In the genomic region with DNA sequence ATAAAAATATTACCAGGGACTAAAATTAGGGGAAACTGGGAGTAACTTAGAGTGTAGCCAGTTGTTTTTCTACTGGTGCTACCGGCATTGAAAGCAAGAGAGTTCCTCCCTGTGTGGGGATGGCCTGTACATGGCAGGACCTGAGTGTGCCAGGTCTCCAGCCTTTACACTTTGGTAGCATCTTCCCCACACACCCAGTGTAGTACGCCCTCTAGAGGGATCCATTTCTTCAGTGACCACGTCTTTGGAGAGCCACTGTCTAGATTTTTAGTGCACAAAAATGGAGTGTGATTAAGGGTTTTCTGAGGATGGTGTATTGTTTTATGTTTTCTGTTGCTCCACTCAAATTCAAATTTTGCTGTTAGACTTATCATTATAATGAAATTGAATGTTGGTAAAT, we compare ENCODE assay signal across 10 cellular contexts.
A peak's percentile ranks its signal among the peaks of the same experiment; 100 is the strongest.
DNase-seq lines count a peak whose midpoint lies in the region; ATAC-seq and TF ChIP-seq lines count a peak whose summit lies in the region.
"Had no signal": no experiment of that assay in that cellular context is flagged by ENCODE, and none has a peak within 500 bp of the region (broad histone marks: within the 10 kb centered on the region; RNA-seq: fewer than 3 reads in every experiment).

No MANE protein-coding gene starts in this region.

- H3K27me3 Mint-ChIP-seq in type B pancreatic cell (no peaks in the 10 kb centered on the region), osteocyte (ENCODE audit: unreplicated experiment) (no peaks in the 10 kb centered on the region)
- H3K27me3 Mint-ChIP-seq: activated naive CD8-positive, alpha-beta T cell had no signal

- H3K9me3 ChIP-seq in left ventricle myocardium inferior (replicated peaks) (no peaks in the 10 kb centered on the region), right cardiac atrium (ENCODE audit: control insufficient read depth, low read length) (no peaks in the 10 kb centered on the region)
- H3K9me3 ChIP-seq: Caco-2 had no signal

- H3K4me3 Mint-ChIP-seq in type B pancreatic cell, result no peak overlapping the region
- no peak overlapping the region for H3K4me3 Mint-ChIP-seq in osteocyte (ENCODE audit: unreplicated experiment)
- H3K4me3 Mint-ChIP-seq: activated naive CD8-positive, alpha-beta T cell had no signal

- H3K36me3 Mint-ChIP-seq in type B pancreatic cell, result peaks cover 5% of the 10 kb centered on the region
- peaks cover 6% of the 10 kb centered on the region for H3K36me3 Mint-ChIP-seq in osteocyte (ENCODE audit: unreplicated experiment)

- H3K27ac ChIP-seq in left ventricle myocardium inferior (replicated peaks) (no peak overlapping the region), right cardiac atrium (ENCODE audit: low read length) (no peak overlapping the region)

- intact Hi-C loops in left ventricle myocardium inferior (cut with micrococcal nuclease) (no loop called here), right cardiac atrium (cut with DNase I) (no loop called here)

- H3K27me3 ChIP-seq in left ventricle myocardium inferior (ENCODE audit: low read depth) (no peaks in the 10 kb centered on the region), right cardiac atrium (ENCODE audit: control insufficient read depth, insufficient read depth) (no peaks in the 10 kb centered on the region)

- DNase-seq in left ventricle myocardium inferior (no peak), right cardiac atrium (no peak), NCI-H460 (ENCODE audit: extremely low read depth, low read depth) (peak; percentile 26), dermis blood vessel endothelial cell (peak; percentile 57), type B pancreatic cell (ENCODE audit: extremely low spot score, unreplicated experiment) (no peak), osteocyte (ENCODE audit: extremely low spot score, unreplicated experiment) (no peak), NCI-H1436 treated with DMSO at 0.1 percent for 48 hours (lab: John Stamatoyannopoulos, UW) (no peak)
- DNase-seq: Caco-2 had no signal

- ATAC-seq in right cardiac atrium (no peak), GM19351 (IDR thresholded peaks at IDR 0.05; ENCODE audit: unreplicated experiment) (no peak)

- H3K4me3 ChIP-seq in left ventricle myocardium inferior (no peak overlapping the region), right cardiac atrium (ENCODE audit: low read length) (no peak overlapping the region)

- TF ChIP-seq CTCF in left ventricle myocardium inferior (IDR thresholded peaks at IDR 0.05; ENCODE audit: borderline replicate concordance) (peak; percentile 36), type B pancreatic cell (conservative IDR thresholded peaks at IDR 0.05) (peak; percentile 28), osteocyte (IDR thresholded peaks at IDR 0.05) (no peak)

- H3K27ac Mint-ChIP-seq in type B pancreatic cell (no peak overlapping the region), osteocyte (ENCODE audit: unreplicated experiment) (no peak overlapping the region)
- H3K27ac Mint-ChIP-seq: activated naive CD8-positive, alpha-beta T cell had no signal

- H3K4me1 ChIP-seq in left ventricle myocardium inferior (peaks cover 32% of the 10 kb centered on the region), right cardiac atrium (ENCODE audit: control insufficient read depth, insufficient read depth, low read length) (no peaks in the 10 kb centered on the region)
- H3K4me1 ChIP-seq: Caco-2 had no signal

- H3K4me1 Mint-ChIP-seq in type B pancreatic cell (ENCODE audit: unreplicated experiment), result peaks cover 5% of the 10 kb centered on the region
- H3K4me1 Mint-ChIP-seq in osteocyte (ENCODE audit: unreplicated experiment), result peaks cover 20% of the 10 kb centered on the region

- 89% methylated on average over 3 of the region's 3 CpGs for whole genome bisulfite sequencing in right cardiac atrium

- H3K36me3 ChIP-seq in left ventricle myocardium inferior, result no peaks in the 10 kb centered on the region

- H3K9me3 Mint-ChIP-seq in type B pancreatic cell, result no peaks in the 10 kb centered on the region
- peaks cover 11% of the 10 kb centered on the region for H3K9me3 Mint-ChIP-seq in osteocyte (ENCODE audit: unreplicated experiment)

Comparison
In these comparisons a context has a peak if more than half of its experiments do, and no peak if none do; other contexts are left out.
1. DNase-seq: peak in NCI-H460 (single experiment) and dermis blood vessel endothelial cell (single experiment); none in left ventricle myocardium inferior (single experiment), right cardiac atrium (0 of 3), type B pancreatic cell (single experiment), osteocyte (single experiment) and NCI-H1436 treated with DMSO at 0.1 percent for 48 hours (single experiment).